8 cellular contexts compared by ENCODE assay signal in genomic region chr14:22391908-22392307, GRCh38.
DNase-seq lines count a peak whose midpoint lies in the region; ATAC-seq and TF ChIP-seq lines count a peak whose summit lies in the region.

No MANE protein-coding gene starts in this region.

- no peaks in the 10 kb centered on the region for H4K20me1 ChIP-seq in OCI-LY7 (ENCODE audit: insufficient read depth, low read length)

- H3K4me1 ChIP-seq in OCI-LY7 (ENCODE audit: insufficient read depth, low read length, poor library complexity, severe bottlenecking) (peaks cover 74% of the 10 kb centered on the region), endodermal cell (ENCODE audit: control insufficient read depth, insufficient read depth, low read length) (peaks cover 7% of the 10 kb centered on the region), vagina (no peaks in the 10 kb centered on the region)

- H3K9me2 ChIP-seq in OCI-LY7 (ENCODE audit: insufficient read depth, low read length) = no peaks in the 10 kb centered on the region

- H3K4me1 Mint-ChIP-seq in endodermal cell = peaks cover 19% of the 10 kb centered on the region

- H3K27ac ChIP-seq in OCI-LY7 (ENCODE audit: low read depth, low read length, poor library complexity, severe bottlenecking) (peak overlapping the region; percentile 47), endodermal cell (ENCODE audit: low read depth, low read length) (no peak overlapping the region), vagina (no peak overlapping the region)

- intact Hi-C loops in OCI-LY7 (cut with micrococcal nuclease; ENCODE audit: unreplicated experiment) (loop anchor here (1.0 to 5.0 kb wide), 7 partner anchors 27 to 480 kb away; partner anchors contain the start of gene LRP10), vagina (cut with DNase I) (loop anchor here (5.0 to 10.0 kb wide), 2 partner anchors 80 to 163 kb away; no protein-coding TSS in a partner anchor)

- H3K27ac Mint-ChIP-seq in endodermal cell = peak overlapping the region; percentile 28

- TF ChIP-seq CTCF in OCI-LY7 (conservative IDR thresholded peaks at IDR 0.05; ENCODE audit: low read length) (peak; percentile 99), endodermal cell (conservative IDR thresholded peaks at IDR 0.05) (peak; percentile 90), vagina (IDR thresholded peaks at IDR 0.05) (peak in 2 of 3 experiments; percentile 53 to 61)

- H3K9me3 ChIP-seq in OCI-LY7 (ENCODE audit: low read length) (no peaks in the 10 kb centered on the region), endodermal cell (ENCODE audit: control insufficient read depth, low read length) (no peaks in the 10 kb centered on the region), vagina (no peaks in the 10 kb centered on the region)

- no peaks in the 10 kb centered on the region for H3K79me2 ChIP-seq in OCI-LY7 (ENCODE audit: insufficient read depth, low read depth, low read length)

- no peaks in the 10 kb centered on the region for H3K9me3 Mint-ChIP-seq in endodermal cell

- peaks cover 3% of the 10 kb centered on the region for H3K27me3 Mint-ChIP-seq in endodermal cell (ENCODE audit: insufficient read depth)

- POLR2A ChIA-PET in OCI-LY7 (lab: Charles Lee) = interaction anchor here (0.8 to 5.9 kb wide), 11 partner anchors 12 to 197 kb away, joined by 3 to 55 read pairs (median 4); partner anchors contain the start of gene DAD1

- H3K4me3 ChIP-seq in OCI-LY7 (ENCODE audit: low read depth, low read length, poor library complexity, severe bottlenecking) = no peak overlapping the region
- no peak overlapping the region for H3K4me3 ChIP-seq in endodermal cell (ENCODE audit: low read length)
- H3K4me3 ChIP-seq in vagina = no peak overlapping the region

- DNase-seq in DMS79 treated with DMSO at 0.1 percent for 48 hours (lab: John Stamatoyannopoulos, UW) (peak; percentile 12), OCI-LY7 (ENCODE audit: low spot score) (peak; percentile 92), endodermal cell (peak; percentile 85), medulla oblongata (ENCODE audit: extremely low spot score) (peak; percentile 86), vagina (ENCODE audit: extremely low spot score in 2 of 2) (peak in 1 of 2 donors; percentile 78)

- peak overlapping the region; percentile 73; the same call in 1 of the 2 replicates for H2AFZ ChIP-seq in OCI-LY7 (ENCODE audit: low read length)

- H3K9ac ChIP-seq in endodermal cell (ENCODE audit: extremely low read depth, low read length, poor library complexity, severe bottlenecking) = no peak overlapping the region

- no peak for TF ChIP-seq POLR2A in vagina (IDR thresholded peaks at IDR 0.05)

- WGBS in endodermal cell (ENCODE audit: insufficient coverage in 1 of 2, insufficient read length in 1 of 2), 2 experiments = 36 to 50% methylated on average over 4 to 6 of the region's 6 CpGs

- BruUV-seq in OCI-LY7 (replicated peaks; lab: Mats Ljungman, UMichigan) = no TSS peak

- H3K36me3 ChIP-seq in OCI-LY7 (ENCODE audit: insufficient read depth, low read length) (no peaks in the 10 kb centered on the region), endodermal cell (ENCODE audit: control insufficient read depth, insufficient read depth, low read length) (no peaks in the 10 kb centered on the region), vagina (no peaks in the 10 kb centered on the region)

- no peak overlapping the region for H3K4me3 Mint-ChIP-seq in endodermal cell

- H3K27me3 ChIP-seq in endodermal cell (ENCODE audit: control insufficient read depth, insufficient read depth, low read length, poor library complexity, severe bottlenecking) = no peaks in the 10 kb centered on the region
- H3K27me3 ChIP-seq in vagina = no peaks in the 10 kb centered on the region

- CTCF ChIA-PET in OCI-LY7 (lab: Charles Lee; ENCODE audit: unreplicated experiment) = interaction anchor here (0.7 to 5.0 kb wide), 9 partner anchors 27 to 178 kb away, joined by 3 to 80 read pairs (median 8); no protein-coding TSS in a partner anchor

- H3K36me3 Mint-ChIP-seq in endodermal cell (ENCODE audit: low read depth) = no peaks in the 10 kb centered on the region

- ATAC-seq in HG02759 (IDR thresholded peaks at IDR 0.05; ENCODE audit: unreplicated experiment) (peak; percentile 41), HG03095 (IDR thresholded peaks at IDR 0.05; ENCODE audit: unreplicated experiment) (no peak), GM18868 (IDR thresholded peaks at IDR 0.05; ENCODE audit: unreplicated experiment) (no peak)

- H3K4me2 ChIP-seq in OCI-LY7 (ENCODE audit: low read length) = peak overlapping the region; percentile 53
